8 cellular contexts compared by ENCODE assay signal in genomic region chr10:74585231-74586087, GRCh38.
A peak's percentile ranks its signal among the peaks of the same experiment; 100 is the strongest.
DNase-seq lines count a peak whose midpoint lies in the region; ATAC-seq and TF ChIP-seq lines count a peak whose summit lies in the region.

No MANE protein-coding gene starts in this region.

- TF ChIP-seq POLR2A in uterus (IDR thresholded peaks at IDR 0.05), result no peak

- H3K79me2 ChIP-seq in osteoblast (ENCODE audit: insufficient read depth, low read length), result no peaks in the 10 kb centered on the region

- ATAC-seq in GM21447 (IDR thresholded peaks at IDR 0.05; ENCODE audit: unreplicated experiment), result peak; percentile 69

- peaks cover 27% of the 10 kb centered on the region for H3K4me1 ChIP-seq in osteoblast (ENCODE audit: insufficient read depth, low read length)
- peaks cover 5 to 11% of the 10 kb centered on the region in 2 donors for H3K4me1 ChIP-seq in uterus

- intact Hi-C loops in dorsolateral prefrontal cortex (cut with DNase I) (loop anchor here (10.0 kb wide), 1 partner anchor 239 kb away; the partner anchor contains the start of gene KAT6B (in 2 of the 2)), uterus (cut with DNase I; ENCODE audit: low total_unique reads) (no loop called here)

- TF ChIP-seq RAD21 in Ishikawa (IDR thresholded peaks at IDR 0.05; ENCODE audit: low read depth), result no peak

- H3K9me3 ChIP-seq in WERI-Rb-1 (ENCODE audit: severe bottlenecking), result no peaks in the 10 kb centered on the region
- H3K9me3 ChIP-seq in osteoblast (ENCODE audit: low read depth, low read length), result no peaks in the 10 kb centered on the region
- no peaks in the 10 kb centered on the region for H3K9me3 ChIP-seq in uterus

- H3K27me3 ChIP-seq in WERI-Rb-1 (ENCODE audit: insufficient read depth, low read depth, severe bottlenecking) (no peaks in the 10 kb centered on the region), dorsolateral prefrontal cortex (no peaks in the 10 kb centered on the region), osteoblast (ENCODE audit: insufficient read depth, low read length) (no peaks in the 10 kb centered on the region), uterus (no peaks in the 10 kb centered on the region)

- DNase-seq in DMS79 (lab: John Stamatoyannopoulos, UW), result peak; percentile 49
- DNase-seq in WERI-Rb-1, result peak; percentile 53
- peak in 1 of 10 donors; percentile 42 for DNase-seq in dorsolateral prefrontal cortex
- no peak for DNase-seq in osteoblast (ENCODE audit: insufficient read length, low spot score, missing footprints)
- DNase-seq in uterus, result no peak
- DNase-seq in HuH-7 (ENCODE audit: low spot score), result no peak

- TF ChIP-seq CTCF in WERI-Rb-1 (IDR thresholded peaks at IDR 0.05; ENCODE audit: low read depth, low read length) (no peak), dorsolateral prefrontal cortex (IDR thresholded peaks at IDR 0.05 in 54 of 56, conservative IDR thresholded peaks at IDR 0.05 in 2 of 56; ENCODE audit: low read depth in 1 of 56, partially characterized antibody in 56 of 56) (no peak), osteoblast (IDR thresholded peaks at IDR 0.05; ENCODE audit: extremely low read depth, low read depth, low read length) (no peak), uterus (IDR thresholded peaks at IDR 0.05) (no peak)

- peak overlapping the region; percentile 19 for H3K4me3 ChIP-seq in WERI-Rb-1 (ENCODE audit: low read depth, low read length)
- H3K4me3 ChIP-seq in dorsolateral prefrontal cortex, result peak overlapping the region in 54 of 59 donors; percentile 2 to 57 (median 29)
- H3K4me3 ChIP-seq in osteoblast (ENCODE audit: insufficient read depth, low read length), result peak overlapping the region; percentile 56
- no peak overlapping the region for H3K4me3 ChIP-seq in uterus

- TF ChIP-seq EP300 in Ishikawa (IDR thresholded peaks at IDR 0.05; ENCODE audit: borderline replicate concordance), result no peak

- peak overlapping the region; percentile 13; the same call in 1 of the 2 replicates for H3K27ac ChIP-seq in WERI-Rb-1
- H3K27ac ChIP-seq in dorsolateral prefrontal cortex, result peak overlapping the region in 51 of 59 donors; percentile 3 to 81 (median 59)
- no peak overlapping the region for H3K27ac ChIP-seq in osteoblast (ENCODE audit: low read depth, low read length)
- H3K27ac ChIP-seq in uterus, result peak overlapping the region; percentile 56 to 62

- peak overlapping the region; percentile 62 for H2AFZ ChIP-seq in osteoblast (ENCODE audit: low read length)

- H3K4me2 ChIP-seq in osteoblast (ENCODE audit: insufficient read depth, low read length), result peak overlapping the region; percentile 73

- H3K36me3 ChIP-seq in WERI-Rb-1 (no peaks in the 10 kb centered on the region), osteoblast (ENCODE audit: insufficient read depth, low read length) (no peaks in the 10 kb centered on the region), uterus (no peaks in the 10 kb centered on the region)

- H4K20me1 ChIP-seq in osteoblast (ENCODE audit: insufficient read depth, low read length), result no peaks in the 10 kb centered on the region

TF ChIP-seq in Ishikawa, 13 proteins besides CTCF, POLR2A, EP300 and RAD21:
- TF ChIP-seq TCF12 (IDR thresholded peaks at IDR 0.05; ENCODE audit: low read depth), result 0 out of 2 replicates have a peak, but pooled peaks have one; percentile 21
- no peak for TF ChIP-seq TEAD4 (IDR thresholded peaks at IDR 0.05)
- 0 out of 2 replicates have a peak, but pooled peaks have one; percentile 14 for TF ChIP-seq FOXM1 (IDR thresholded peaks at IDR 0.05; ENCODE audit: borderline replicate concordance, low read depth)

Comparison
In these comparisons a context has a peak if more than half of its experiments do, and no peak if none do; other contexts are left out.
1. DNase-seq: peak in DMS79 (single experiment) and WERI-Rb-1 (single experiment); none in osteoblast (single experiment), uterus (0 of 2) and HuH-7 (single experiment).
2. H3K4me3 ChIP-seq: peak in WERI-Rb-1 (single experiment), dorsolateral prefrontal cortex (54 of 59) and osteoblast (single experiment); none in uterus (0 of 2).